8 cellular contexts compared by ENCODE assay signal in the genomic region with DNA sequence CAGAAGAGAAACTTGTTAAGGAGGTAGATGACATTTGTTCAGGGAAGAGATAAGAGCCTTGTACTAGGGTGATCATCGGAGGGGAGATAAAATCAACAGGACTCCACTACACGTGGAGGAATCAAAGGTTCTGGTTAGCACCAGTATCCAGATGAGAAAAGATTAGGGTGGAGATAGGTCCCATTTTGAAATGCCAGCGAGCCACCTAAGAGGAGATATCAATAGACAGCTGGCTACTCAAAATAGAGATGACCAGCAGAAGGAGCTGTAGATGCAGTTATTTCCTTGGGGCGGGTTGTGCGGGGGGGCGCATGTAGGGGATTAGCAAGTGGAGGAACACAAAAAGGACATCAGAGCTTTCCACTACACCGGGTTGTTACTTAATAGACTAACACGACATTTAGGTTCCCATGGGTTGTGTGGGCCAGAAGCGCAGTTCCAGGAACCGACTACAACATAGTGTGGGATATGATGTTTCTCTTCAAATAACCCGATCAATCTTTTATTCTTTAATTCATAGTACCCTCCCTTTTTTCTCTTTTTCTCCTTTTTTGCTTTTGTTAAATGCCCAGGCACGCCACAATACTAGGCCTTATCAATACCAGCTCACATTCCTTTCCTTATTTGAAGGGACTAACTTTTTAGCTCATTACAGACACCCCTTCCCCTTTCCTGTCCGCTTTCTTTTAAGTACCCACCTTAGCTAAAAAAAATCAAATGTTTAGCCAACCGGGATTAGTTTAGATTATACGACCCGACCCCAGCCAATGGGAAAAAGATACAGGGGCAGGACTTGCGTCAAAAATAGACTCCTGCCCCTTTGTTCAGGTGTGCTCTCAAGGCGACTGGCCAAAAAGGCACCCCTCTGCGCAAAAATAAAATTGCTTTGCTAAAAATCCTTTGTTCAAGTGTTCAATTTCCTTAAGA. TPM values are rescaled to one million over a fixed set of nuclear protein-coding genes. Genes with fewer than 3 reads are reported as not detected.
DNase-seq lines count a peak whose midpoint lies in the region; ATAC-seq, FAIRE-seq and TF ChIP-seq lines count a peak whose summit lies in the region.

No MANE protein-coding gene starts in this region.

- no peaks in the 10 kb centered on the region for H3K9me3 ChIP-seq in CD8-positive, alpha-beta T cell (ENCODE audit: low read length)
- no peaks in the 10 kb centered on the region for H3K9me3 ChIP-seq in subcutaneous abdominal adipose tissue (ENCODE audit: control insufficient read depth in 5 of 5, low read length in 5 of 5)

- H3K9ac ChIP-seq in subcutaneous abdominal adipose tissue (ENCODE audit: low read length in 5 of 5): peak overlapping the region; percentile 2 to 79 (median 77)

- no peaks in the 10 kb centered on the region for H3K9me3 Mint-ChIP-seq in CD8-positive, alpha-beta T cell
- H3K9me3 Mint-ChIP-seq in central memory CD8-positive, alpha-beta T cell: peaks cover 5% of the 10 kb centered on the region

- peaks cover 20% of the 10 kb centered on the region for H3K4me1 ChIP-seq in CD8-positive, alpha-beta T cell (ENCODE audit: insufficient read depth, low read length)
- H3K4me1 ChIP-seq in subcutaneous abdominal adipose tissue (ENCODE audit: control insufficient read depth in 5 of 5, insufficient read depth in 5 of 5, low read length in 5 of 5): peaks cover 0 to 27% (median 18%) of the 10 kb centered on the region in 5 donors

- peak overlapping the region; percentile 97 for H3K4me3 Mint-ChIP-seq in CD8-positive, alpha-beta T cell
- peak overlapping the region; percentile 96 for H3K4me3 Mint-ChIP-seq in central memory CD8-positive, alpha-beta T cell

- DNase-seq in CD8-positive, alpha-beta T cell: peak in 4 of 7 experiments; percentile 2 to 24 (median 15)
- peak; percentile 20 for DNase-seq in RCC 7860 (ENCODE audit: low spot score)
- no peak for DNase-seq in central memory CD8-positive, alpha-beta T cell (ENCODE audit: low spot score in 2 of 2)
- DNase-seq in left colon: peak; percentile 47 to 57
- no peak for DNase-seq in activated gamma-delta T cell (lab: John Stamatoyannopoulos, UW)

- peak overlapping the region; percentile 72 for H3K27ac ChIP-seq in CD8-positive, alpha-beta T cell (ENCODE audit: low read depth, low read length)
- peak overlapping the region; percentile 91 for H3K27ac ChIP-seq in subcutaneous abdominal adipose tissue (ENCODE audit: low read depth, low read length)

- peaks cover 6% of the 10 kb centered on the region for H3K36me3 Mint-ChIP-seq in CD8-positive, alpha-beta T cell
- H3K36me3 Mint-ChIP-seq in central memory CD8-positive, alpha-beta T cell (ENCODE audit: insufficient read depth): peaks cover 11% of the 10 kb centered on the region

- H3K4me1 Mint-ChIP-seq in CD8-positive, alpha-beta T cell (ENCODE audit: low read depth): peaks cover 28% of the 10 kb centered on the region
- H3K4me1 Mint-ChIP-seq in central memory CD8-positive, alpha-beta T cell: peaks cover 40% of the 10 kb centered on the region

- H3K27me3 Mint-ChIP-seq in CD8-positive, alpha-beta T cell (ENCODE audit: low read depth): peaks cover 5% of the 10 kb centered on the region
- H3K27me3 Mint-ChIP-seq in central memory CD8-positive, alpha-beta T cell: no peaks in the 10 kb centered on the region

- intact Hi-C loops in CD8-positive, alpha-beta T cell (cut with DNase I, micrococcal nuclease): loop anchor here (1.0 to 10.0 kb wide), 14 partner anchors 17 to 1716 kb away; a partner anchor contains a TSS
- intact Hi-C loops in left colon (cut with DNase I, micrococcal nuclease): no loop called here

- POLR2A ChIA-PET in CD8-positive, alpha-beta T cell (lab: Charles Lee): interaction anchor here (0.6 to 5.0 kb wide), 9 partner anchors 9 to 667 kb away, joined by 3 to 55 read pairs (median 3); a partner anchor contains a TSS

- H3K27me3 ChIP-seq in CD8-positive, alpha-beta T cell (ENCODE audit: insufficient read depth, low read length): no peaks in the 10 kb centered on the region
- H3K27me3 ChIP-seq in subcutaneous abdominal adipose tissue (ENCODE audit: control insufficient read depth in 5 of 5, insufficient read depth in 4 of 5, low read length in 5 of 5): no peaks in the 10 kb centered on the region

- peak; percentile 1 for ATAC-seq in CD8-positive, alpha-beta T cell
- ATAC-seq in GM18909 (IDR thresholded peaks at IDR 0.05; ENCODE audit: poor library complexity, unreplicated experiment): peak; percentile 24
- peak; percentile 10 for ATAC-seq in HG03378 (IDR thresholded peaks at IDR 0.05; ENCODE audit: unreplicated experiment)
- no peak for ATAC-seq in central memory CD8-positive, alpha-beta T cell (replicated peaks; ENCODE audit: extremely low read depth, poor library complexity, severe bottlenecking)
- ATAC-seq in left colon: peak; percentile 24

- H3K36me3 ChIP-seq in CD8-positive, alpha-beta T cell (ENCODE audit: insufficient read depth, low read length): no peaks in the 10 kb centered on the region
- H3K36me3 ChIP-seq in subcutaneous abdominal adipose tissue (ENCODE audit: control insufficient read depth in 5 of 5, insufficient read depth in 5 of 5, low read length in 5 of 5): no peaks in the 10 kb centered on the region

- no peak for FAIRE-seq in RCC 7860 (lab: Jason Lieb, UNC)

- peak overlapping the region; percentile 82 for H3K4me3 ChIP-seq in CD8-positive, alpha-beta T cell (ENCODE audit: low read depth, low read length)
- peak overlapping the region; percentile 67 to 81 (median 76) for H3K4me3 ChIP-seq in subcutaneous abdominal adipose tissue (ENCODE audit: low read depth in 1 of 5, low read length in 5 of 5)

- peak overlapping the region; percentile 99 for H3K27ac Mint-ChIP-seq in CD8-positive, alpha-beta T cell
- H3K27ac Mint-ChIP-seq in central memory CD8-positive, alpha-beta T cell (ENCODE audit: low read depth): peak overlapping the region; percentile 100

- CTCF ChIA-PET in CD8-positive, alpha-beta T cell (lab: Charles Lee): interaction anchor here (0.9 to 5.0 kb wide), 3 partner anchors 16 to 74 kb away, joined by 3 to 38 read pairs (median 6); a partner anchor contains a TSS

- TF ChIP-seq CTCF in CD8-positive, alpha-beta T cell (IDR thresholded peaks at IDR 0.05): no peak

RNA-seq across cellular contexts. Expression of a gene that starts 2.0 kb away (rescaled TPM):
- under 1 TPM; 0.36 to 0.38 TPM for total RNA-seq in CD8-positive, alpha-beta T cell
- 1 to 10 TPM; 3.5 to 8.6 TPM for total RNA-seq in left colon

RNA-seq across cellular contexts. Expression of a gene that starts 17.0 kb away (rescaled TPM):
- 10 to 100 TPM; 12.1 to 13.2 TPM for total RNA-seq in CD8-positive, alpha-beta T cell
- 10 to 100 TPM; 40.4 to 43.5 TPM for total RNA-seq in left colon

Comparison
In these comparisons a context has a peak if more than half of its experiments do, and no peak if none do; other contexts are left out.
1. DNase-seq: peak in CD8-positive, alpha-beta T cell (4 of 7), RCC 7860 (single experiment) and left colon (2 of 2); none in central memory CD8-positive, alpha-beta T cell (0 of 2) and activated gamma-delta T cell (single experiment).
2. intact Hi-C loops: an anchor here in CD8-positive, alpha-beta T cell (1.0 to 10.0 kb wide); none called in left colon.